18 cellular contexts compared by ENCODE assay signal in genomic region chr5:108417166-108417670, GRCh38. TPM values are rescaled to one million over a fixed set of nuclear protein-coding genes. Genes with fewer than 3 reads are reported as not detected.
DNase-seq lines count a peak whose midpoint lies in the region; ATAC-seq, FAIRE-seq and TF ChIP-seq lines count a peak whose summit lies in the region.
"Had no signal": no experiment of that assay in that cellular context is flagged by ENCODE, and none has a peak within 500 bp of the region (broad histone marks: within the 10 kb centered on the region; RNA-seq: fewer than 3 reads in every experiment).

No MANE protein-coding gene starts in this region.

- no peak overlapping the region for H4K91ac ChIP-seq in trophoblast cell (ENCODE audit: low read depth, low read length)

- CTCF ChIA-PET in Caco-2 (lab: Charles Lee) (interaction anchor here (0.8 kb wide), 1 partner anchor 35 kb away, joined by 4 read pairs; no protein-coding TSS in a partner anchor), PC-3 (lab: Charles Lee) (no interaction called here)

- DNase-seq in Caco-2 (peak in 1 of 2 experiments; percentile 65), PC-3 (peak; percentile 52), trophoblast cell (peak; percentile 81 to 94), D721Med (ENCODE audit: insufficient read length, low spot score) (no peak), heart left ventricle (no peak)
- DNase-seq: AML-193; CD4-positive, alpha-beta T cell; CD8-positive, alpha-beta T cell; DMS79 treated with DMSO at 0.1 percent for 48 hours; GF-D8 had no signal

- H3K27ac Mint-ChIP-seq in Caco-2 (ENCODE audit: unreplicated experiment) = peak overlapping the region; percentile 46
- H3K27ac Mint-ChIP-seq in activated T-helper 17 cell treated with anti-CD3 and anti-CD28 coated beads, Interleukin-2, amount 50 U/mL, for 72 hours = no peak overlapping the region
- H3K27ac Mint-ChIP-seq: B cell; CD4-positive, alpha-beta T cell; CD8-positive, alpha-beta T cell had no signal

- intact Hi-C loops in Caco-2 (cut with micrococcal nuclease; ENCODE audit: unreplicated experiment) (loop anchor here (1.0 kb wide), 1 partner anchor 35 kb away; the partner anchor contains the start of gene FBXL17), PC-3 (cut with micrococcal nuclease) (no loop called here), heart left ventricle (cut with DNase I) (no loop called here)

- H3K27me3 Mint-ChIP-seq in Caco-2 (ENCODE audit: insufficient read depth, unreplicated experiment) = no peaks in the 10 kb centered on the region
- peaks cover 16% of the 10 kb centered on the region for H3K27me3 Mint-ChIP-seq in activated T-helper 17 cell treated with anti-CD3 and anti-CD28 coated beads, Interleukin-2, amount 50 U/mL, for 72 hours

- no peak overlapping the region for H2BK12ac ChIP-seq in trophoblast cell (ENCODE audit: low read length)

- no peak for TF ChIP-seq POLR2A in heart left ventricle (IDR thresholded peaks at IDR 0.05)

- no peaks in the 10 kb centered on the region for H3K9me2 ChIP-seq in PC-3 (replicated peaks; ENCODE audit: low read length)

- no peaks in the 10 kb centered on the region for H4K20me1 ChIP-seq in PC-3 (ENCODE audit: low read length)
- H4K20me1 ChIP-seq: BLaER1 treated with 17β-estradiol and CSF1 and Interleukin-3, amounts not matched to agents 10 nM and 100 nM had no signal

- no peak overlapping the region for H3K9ac ChIP-seq in PC-3 (ENCODE audit: low read length)
- no peak overlapping the region for H3K9ac ChIP-seq in trophoblast cell (ENCODE audit: low read length)
- H3K9ac ChIP-seq: BLaER1 treated with 17β-estradiol and CSF1 and Interleukin-3, amounts not matched to agents 10 nM and 100 nM had no signal

- POLR2A ChIA-PET in Caco-2 (lab: Charles Lee) (interaction anchor here (0.9 kb wide), 1 partner anchor 35 kb away, joined by 3 read pairs; the partner anchor contains the start of gene FBXL17), PC-3 (lab: Charles Lee; ENCODE audit: unreplicated experiment) (no interaction called here)

- no peaks in the 10 kb centered on the region for H3K27me3 ChIP-seq in Caco-2 (replicated peaks; ENCODE audit: control insufficient read depth, insufficient read depth, low read length)
- no peaks in the 10 kb centered on the region for H3K27me3 ChIP-seq in PC-3 (ENCODE audit: low read length)
- no peaks in the 10 kb centered on the region for H3K27me3 ChIP-seq in trophoblast cell (ENCODE audit: insufficient read depth, low read length)
- no peaks in the 10 kb centered on the region for H3K27me3 ChIP-seq in heart left ventricle
- H3K27me3 ChIP-seq: BLaER1 treated with 17β-estradiol and CSF1 and Interleukin-3, amounts not matched to agents 10 nM and 100 nM had no signal

- H3K79me2 ChIP-seq in PC-3 (ENCODE audit: low read length) = no peaks in the 10 kb centered on the region
- H3K79me2 ChIP-seq in trophoblast cell (ENCODE audit: control insufficient read depth, insufficient read depth, low read length, poor library complexity) = no peaks in the 10 kb centered on the region

- no peak for FAIRE-seq in D721Med (lab: Jason Lieb, UNC)
- FAIRE-seq: A549, G401.6, GM12891 had no signal

- no peak overlapping the region for H3K4ac ChIP-seq in trophoblast cell (ENCODE audit: low read depth, low read length)

- H3K36me3 Mint-ChIP-seq in Caco-2 (ENCODE audit: insufficient read depth, unreplicated experiment) = no peaks in the 10 kb centered on the region
- no peaks in the 10 kb centered on the region for H3K36me3 Mint-ChIP-seq in activated T-helper 17 cell treated with anti-CD3 and anti-CD28 coated beads, Interleukin-2, amount 50 U/mL, for 72 hours (ENCODE audit: low read depth)
- H3K36me3 Mint-ChIP-seq: CD8-positive, alpha-beta T cell had no signal

- H3K18ac ChIP-seq in trophoblast cell (ENCODE audit: low read length) = no peak overlapping the region

- no peak overlapping the region for H2BK5ac ChIP-seq in trophoblast cell (ENCODE audit: low read depth, low read length, poor library complexity)

- H3K14ac ChIP-seq in trophoblast cell (ENCODE audit: low read length) = no peak overlapping the region

- H3K27ac ChIP-seq in PC-3 (ENCODE audit: low read length) (no peak overlapping the region), trophoblast cell (ENCODE audit: low read depth, low read length) (no peak overlapping the region), heart left ventricle (no peak overlapping the region)
- H3K27ac ChIP-seq: 22Rv1; A549; BLaER1 treated with 17β-estradiol and CSF1 and Interleukin-3, amounts not matched to agents 10 nM and 100 nM; C4-2B had no signal

- no peak overlapping the region for H3K4me3 Mint-ChIP-seq in Caco-2 (ENCODE audit: unreplicated experiment)
- no peak overlapping the region for H3K4me3 Mint-ChIP-seq in activated T-helper 17 cell treated with anti-CD3 and anti-CD28 coated beads, Interleukin-2, amount 50 U/mL, for 72 hours
- H3K4me3 Mint-ChIP-seq: B cell; CD4-positive, alpha-beta T cell; CD8-positive, alpha-beta T cell had no signal

- WGBS in trophoblast cell (ENCODE audit: extremely low coverage, insufficient coverage, insufficient read length) = no CpG with 5 or more reads among the region's 5 CpGs
- WGBS in heart left ventricle, 4 donors = 77 to 90% (median 86%) methylated on average over 5 of the region's 5 CpGs

- peaks cover 29% of the 10 kb centered on the region for H3K4me1 ChIP-seq in Caco-2
- peaks cover 33% of the 10 kb centered on the region for H3K4me1 ChIP-seq in PC-3 (ENCODE audit: insufficient read depth, low read length)
- no peaks in the 10 kb centered on the region for H3K4me1 ChIP-seq in trophoblast cell (ENCODE audit: control insufficient read depth in 1 of 2, insufficient read depth in 2 of 2, low read length in 2 of 2)
- H3K4me1 ChIP-seq in heart left ventricle = no peaks in the 10 kb centered on the region
- H3K4me1 ChIP-seq: A549; BLaER1 treated with 17β-estradiol and CSF1 and Interleukin-3, amounts not matched to agents 10 nM and 100 nM had no signal

- no peaks in the 10 kb centered on the region for H3K79me1 ChIP-seq in trophoblast cell (ENCODE audit: low read length)

- TF ChIP-seq CTCF in Caco-2 (IDR thresholded peaks at IDR 0.05; ENCODE audit: insufficient read depth in 1 of 2, low read depth in 1 of 2, low read length in 1 of 2, severe bottlenecking in 1 of 2, unreplicated experiment in 1 of 2) (no peak), PC-3 (conservative IDR thresholded peaks at IDR 0.05; ENCODE audit: low read depth, low read length) (no peak), D721Med (IDR thresholded peaks at IDR 0.05; ENCODE audit: insufficient read depth, missing control alignments) (no peak), heart left ventricle (IDR thresholded peaks at IDR 0.05) (no peak)

- BruUV-seq in Caco-2 (replicated peaks; lab: Mats Ljungman, UMichigan) (no TSS peak), PC-3 (replicated peaks; lab: Mats Ljungman, UMichigan) (no TSS peak)

- no peak overlapping the region for H2BK120ac ChIP-seq in trophoblast cell (ENCODE audit: insufficient read depth, low read length, poor library complexity)

- H3K4me3 ChIP-seq in Caco-2 (ENCODE audit: low read depth, low read length) (no peak overlapping the region), PC-3 (ENCODE audit: low read length) (no peak overlapping the region), trophoblast cell (ENCODE audit: low read depth, low read length) (no peak overlapping the region), heart left ventricle (no peak overlapping the region)
- H3K4me3 ChIP-seq: A549; BLaER1 treated with 17β-estradiol and CSF1 and Interleukin-3, amounts not matched to agents 10 nM and 100 nM had no signal

- peaks cover 43% of the 10 kb centered on the region for H3K4me1 Mint-ChIP-seq in Caco-2 (ENCODE audit: low read depth, unreplicated experiment)
- H3K4me1 Mint-ChIP-seq in activated T-helper 17 cell treated with anti-CD3 and anti-CD28 coated beads, Interleukin-2, amount 50 U/mL, for 72 hours = no peaks in the 10 kb centered on the region
- H3K4me1 Mint-ChIP-seq: B cell had no signal

- no peak overlapping the region for H4K8ac ChIP-seq in trophoblast cell (ENCODE audit: low read depth, low read length)

- H3K9me3 ChIP-seq in Caco-2 (no peaks in the 10 kb centered on the region), PC-3 (ENCODE audit: low read length) (no peaks in the 10 kb centered on the region), trophoblast cell (ENCODE audit: insufficient read depth, low read depth, low read length) (no peaks in the 10 kb centered on the region), heart left ventricle (no peaks in the 10 kb centered on the region)
- H3K9me3 ChIP-seq: A549 had no signal

- H3K36me3 ChIP-seq in Caco-2 (ENCODE audit: control insufficient read depth, insufficient read depth, low read length) = no peaks in the 10 kb centered on the region
- no peaks in the 10 kb centered on the region for H3K36me3 ChIP-seq in PC-3 (ENCODE audit: low read depth, low read length)
- no peaks in the 10 kb centered on the region for H3K36me3 ChIP-seq in trophoblast cell (ENCODE audit: control insufficient read depth in 1 of 2, insufficient read depth in 2 of 2, low read length in 2 of 2)
- H3K36me3 ChIP-seq in heart left ventricle = no peaks in the 10 kb centered on the region
- H3K36me3 ChIP-seq: BLaER1 treated with 17β-estradiol and CSF1 and Interleukin-3, amounts not matched to agents 10 nM and 100 nM had no signal

- H3K4me2 ChIP-seq in PC-3 (ENCODE audit: low read length) (no peak overlapping the region), trophoblast cell (ENCODE audit: low read length) (no peak overlapping the region)
- H3K4me2 ChIP-seq: A549; BLaER1 treated with 17β-estradiol and CSF1 and Interleukin-3, amounts not matched to agents 10 nM and 100 nM had no signal

- no peak overlapping the region for H3K23ac ChIP-seq in trophoblast cell (ENCODE audit: low read length)

- H3F3A ChIP-seq in PC-3 (ENCODE audit: low read length, unreplicated experiment) = no peaks in the 10 kb centered on the region

- ATAC-seq in PC-3 = no peak
- no peak for ATAC-seq in activated T-helper 17 cell treated with anti-CD3 and anti-CD28 coated beads, Interleukin-2, amount 50 U/mL, for 72 hours (replicated peaks)
- ATAC-seq in heart left ventricle = no peak
- ATAC-seq: CD8-positive, alpha-beta T cell had no signal

- H3K9me3 Mint-ChIP-seq in Caco-2 (ENCODE audit: unreplicated experiment) = peaks cover 19% of the 10 kb centered on the region
- H3K9me3 Mint-ChIP-seq in activated T-helper 17 cell treated with anti-CD3 and anti-CD28 coated beads, Interleukin-2, amount 50 U/mL, for 72 hours = peaks cover 12% of the 10 kb centered on the region

- H2AFZ ChIP-seq in PC-3 (ENCODE audit: low read length) = no peak overlapping the region
- no peak overlapping the region for H2AFZ ChIP-seq in trophoblast cell (ENCODE audit: insufficient read depth, low read length, poor library complexity)

- H4K12ac ChIP-seq in trophoblast cell (ENCODE audit: low read depth, low read length) = no peak overlapping the region

- no peak overlapping the region for H2AK5ac ChIP-seq in trophoblast cell (ENCODE audit: low read length)

RNA-seq across cellular contexts. Expression of gene FBXL17, which starts 35.3 kb away (rescaled TPM):
- 11.6 and 12.5 TPM in 2 replicates for total RNA-seq in Caco-2 (2022)
- total RNA-seq in PC-3 (2014; rRNA removed) = 8.8 and 10.6 TPM in 2 replicates
- 5.2 and 5.3 TPM in 2 replicates for polyA plus RNA-seq in trophoblast cell (2013)
- total RNA-seq in activated T-helper 17 cell treated with anti-CD3 and anti-CD28 coated beads, Interleukin-2, amount 50 U/mL, for 72 hours = 1 to 10 TPM; 5.9 to 9.1 TPM
- 10 to 100 TPM; 25.9 to 39.4 (median 33.6) TPM for total RNA-seq in heart left ventricle
- 10 to 100 TPM; 10.2 to 15.7 TPM for polyA plus RNA-seq in heart left ventricle

Comparison
In these comparisons a context has a peak if more than half of its experiments do, and no peak if none do; other contexts are left out.
1. DNase-seq: peak in PC-3 (single experiment) and trophoblast cell (2 of 2); none in D721Med (single experiment) and heart left ventricle (0 of 5).